17 cellular contexts compared by ENCODE assay signal in genomic region chr13:76597868-76598267, GRCh38.
"Had no signal": no experiment of that assay in that cellular context is flagged by ENCODE, and none has a peak within 500 bp of the region (broad histone marks: within the 10 kb centered on the region; RNA-seq: fewer than 3 reads in every experiment).

No MANE protein-coding gene starts in this region.

- H3K9ac ChIP-seq: parathyroid adenoma had no signal

- H3K27me3 ChIP-seq: body of pancreas, stomach, vagina had no signal

- H2AFZ ChIP-seq: parathyroid adenoma had no signal

- H3K36me3 ChIP-seq: stomach, vagina had no signal

- H3K27ac ChIP-seq: body of pancreas, parathyroid adenoma, stomach, vagina had no signal

- H3K4me1 ChIP-seq: body of pancreas, parathyroid adenoma, stomach, vagina had no signal

- DNase-seq: activated CD4-positive, alpha-beta T cell treated with anti-CD3 and anti-CD28 coated beads, Interleukin-2, amount 10 ng/mL, durations not matched to agents 24 days and 14 days; activated CD8-positive, alpha-beta memory T cell treated with anti-CD3 and anti-CD28 coated beads, Interleukin-2, amount 50 U/mL, for 4 hours; activated naive CD4-positive, alpha-beta T cell treated with anti-CD3 and anti-CD28 coated beads for 36 hours; activated T-cell treated with anti-CD3 and anti-CD28 coated beads, Interleukin-2, amount 50 U/mL, for 4 hours; body of pancreas; erythroblast; natural killer cell; stimulated activated CD4-positive, alpha-beta T cell treated with anti-CD3 and anti-CD28 coated beads, Interleukin-4, amount 100 ng/mL, for 1 hour; stomach; trophoblast cell had no signal

- H3K9me3 ChIP-seq: body of pancreas, vagina had no signal

- ATAC-seq: activated T-cell treated with anti-CD3 and anti-CD28 coated beads, Interleukin-2, amount 50 U/mL, for 4 hours; body of pancreas; left lobe of liver; natural killer cell; sciatic nerve; stimulated activated effector memory CD8-positive, alpha-beta T cell treated with anti-CD3 and anti-CD28 coated beads, Interleukin-12 subunit alpha, Interleukin-12 subunit beta, amount 100 ng/mL, for 72 hours had no signal

- H3K4me2 ChIP-seq: smooth muscle cell had no signal

- H3K4me3 ChIP-seq: body of pancreas, lung, smooth muscle cell, stomach, vagina had no signal

- H3K79me2 ChIP-seq: parathyroid adenoma had no signal
